ENCODE assay signal across 22 cellular contexts in the genomic region with DNA sequence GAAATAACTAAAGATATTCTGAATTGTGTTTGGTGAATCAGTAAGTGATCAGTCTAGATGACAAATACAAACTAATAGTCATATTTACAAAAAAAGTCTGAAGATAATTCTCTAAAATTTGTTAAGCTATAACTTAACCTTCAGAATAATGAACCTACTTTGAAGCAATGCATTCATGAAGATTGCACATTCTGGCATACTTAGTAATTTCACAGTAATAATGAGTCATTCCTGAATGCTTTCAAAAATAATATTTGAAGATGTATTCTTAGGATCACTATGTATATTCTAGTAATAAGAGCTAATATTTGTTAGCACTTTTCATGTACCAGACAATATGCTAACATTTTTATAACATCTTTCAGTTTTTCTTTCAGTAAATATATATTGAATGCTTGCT.
"Had no signal": no experiment of that assay in that cellular context is flagged by ENCODE, and none has a peak within 500 bp of the region (broad histone marks: within the 10 kb centered on the region; RNA-seq: fewer than 3 reads in every experiment).

No MANE protein-coding gene starts in this region.

- H3K4me3 ChIP-seq: adrenal gland, colonic mucosa, neural progenitor cell, thyroid gland had no signal

- H3K9me3 ChIP-seq: adrenal gland, colonic mucosa, thyroid gland had no signal

- H3K9ac ChIP-seq: neural progenitor cell had no signal

- H3K9me3 Mint-ChIP-seq: endodermal cell, neural progenitor cell had no signal

- H3K27ac Mint-ChIP-seq: activated naive CD4-positive, alpha-beta T cell treated with anti-CD3 and anti-CD28 coated beads, Interleukin-2, amount 50 U/mL, for 72 hours; activated T-cell treated with anti-CD3 and anti-CD28 coated beads, Interleukin-2, amount 50 U/mL, for 72 hours; endodermal cell; naive thymus-derived CD4-positive, alpha-beta T cell; neural progenitor cell; progenitor cell of endocrine pancreas; T-helper 1 cell treated with Interleukin-12 subunit alpha and Interleukin-12 subunit beta and Interleukin-4 antibody, amounts not matched to agents 30 μg/mL and 1 μg/mL, for 36 hours had no signal

- H3K4me1 ChIP-seq: adrenal gland, colonic mucosa, neural progenitor cell, thyroid gland had no signal

- H3K27me3 Mint-ChIP-seq: naive thymus-derived CD4-positive, alpha-beta T cell; progenitor cell of endocrine pancreas had no signal

- H3K27me3 ChIP-seq: adrenal gland, colonic mucosa, neural progenitor cell, thyroid gland had no signal

- H2AFZ ChIP-seq: neural progenitor cell had no signal

- DNase-seq: activated CD4-positive, alpha-beta T cell treated with anti-CD3 and anti-CD28 coated beads for 1 hour; activated CD8-positive, alpha-beta memory T cell treated with anti-CD3 and anti-CD28 coated beads for 24 hours; activated CD8-positive, alpha-beta memory T cell treated with anti-CD3 and anti-CD28 coated beads, Interleukin-2, amount 50 U/mL, for 48 hours; activated gamma-delta T cell; activated T-cell treated with anti-CD3 and anti-CD28 coated beads, Interleukin-2, amount 50 U/mL, for 72 hours; adrenal gland; central memory CD4-positive, alpha-beta T cell; colonic mucosa; endodermal cell; erythroblast; left cardiac atrium; mesendoderm; naive thymus-derived CD4-positive, alpha-beta T cell; stimulated activated CD4-positive, alpha-beta T cell treated with anti-CD3 and anti-CD28 coated beads, Interleukin-1b, Interleukin-23, amount 100 ng/mL, for 48 hours; stimulated activated CD8-positive, alpha-beta memory T cell treated with anti-CD3 and anti-CD28 coated beads, Interleukin-4, amount 100 ng/mL, for 48 hours; stimulated activated naive CD4-positive, alpha-beta T cell; thyroid gland had no signal

- ATAC-seq: activated naive CD4-positive, alpha-beta T cell treated with anti-CD3 and anti-CD28 coated beads, Interleukin-2, amount 50 U/mL, for 72 hours; activated T-cell treated with anti-CD3 and anti-CD28 coated beads, Interleukin-2, amount 50 U/mL, for 72 hours; left cardiac atrium; naive thymus-derived CD4-positive, alpha-beta T cell had no signal

- H3K4me1 Mint-ChIP-seq: endodermal cell; naive thymus-derived CD4-positive, alpha-beta T cell; neural progenitor cell had no signal

- H3K4me3 Mint-ChIP-seq: activated T-cell treated with anti-CD3 and anti-CD28 coated beads, Interleukin-2, amount 50 U/mL, for 72 hours; endodermal cell; naive thymus-derived CD4-positive, alpha-beta T cell; neural progenitor cell; T-helper 1 cell treated with Interleukin-12 subunit alpha and Interleukin-12 subunit beta and Interleukin-4 antibody, amounts not matched to agents 30 μg/mL and 1 μg/mL, for 36 hours had no signal

- H3K36me3 Mint-ChIP-seq: activated naive CD4-positive, alpha-beta T cell treated with anti-CD3 and anti-CD28 coated beads, Interleukin-2, amount 50 U/mL, for 72 hours; naive thymus-derived CD4-positive, alpha-beta T cell; neural progenitor cell had no signal

- H3K36me3 ChIP-seq: adrenal gland, colonic mucosa, neural progenitor cell, thyroid gland had no signal

- H3K27ac ChIP-seq: adrenal gland, colonic mucosa, neural progenitor cell, thyroid gland, VCaP had no signal

- H3K4me2 ChIP-seq: neural progenitor cell had no signal
